In the genomic region with DNA sequence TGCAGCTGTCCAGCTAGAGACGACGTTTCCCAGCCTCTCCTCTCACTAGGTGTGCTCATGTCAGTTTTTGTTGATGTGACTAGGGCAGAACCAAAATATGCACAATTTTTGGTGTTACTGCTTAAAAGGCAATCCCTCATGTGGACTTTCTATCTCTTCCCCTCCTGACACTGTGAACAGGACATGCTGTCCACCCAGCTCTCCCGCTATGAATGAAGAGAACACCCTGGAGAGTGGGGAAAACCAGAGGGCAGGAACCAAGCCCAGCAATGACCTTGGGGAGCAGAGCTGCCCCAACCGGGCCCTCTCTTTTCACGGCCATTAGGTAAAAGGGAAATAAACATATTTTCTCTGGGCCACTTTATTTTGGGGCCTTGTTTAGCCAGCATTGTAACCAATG, we compare ENCODE assay signal across 25 cellular contexts. TPM values are rescaled to one million over a fixed set of nuclear protein-coding genes. Genes with fewer than 3 reads are reported as not detected.
A peak's percentile ranks its signal among the peaks of the same experiment; 100 is the strongest.
DNase-seq lines count a peak whose midpoint lies in the region; ATAC-seq, FAIRE-seq and TF ChIP-seq lines count a peak whose summit lies in the region.
"Had no signal": no experiment of that assay in that cellular context is flagged by ENCODE, and none has a peak within 500 bp of the region (broad histone marks: within the 10 kb centered on the region; RNA-seq: fewer than 3 reads in every experiment).

No MANE protein-coding gene starts in this region.

- POLR2A ChIA-PET in H1 (lab: Charles Lee; ENCODE audit: partially characterized antibody): no interaction called here

- no peaks in the 10 kb centered on the region for H4K20me1 ChIP-seq in H1 (replicated peaks in 1 of 2; ENCODE audit: control insufficient read depth in 1 of 2, insufficient read depth in 2 of 2, low read length in 2 of 2)
- H4K20me1 ChIP-seq: BLaER1 had no signal

- H3K23me2 ChIP-seq in H1 (ENCODE audit: low read depth, low read length): no peaks in the 10 kb centered on the region

- CTCF ChIA-PET in H1 (lab: Charles Lee; ENCODE audit: partially characterized antibody): interaction anchor here (0.8 kb wide), 1 partner anchor 13 kb away, joined by 5 read pairs; no protein-coding TSS in a partner anchor

- no peaks in the 10 kb centered on the region for H3K36me3 ChIP-seq in H1 (ENCODE audit: control insufficient read depth in 2 of 4, insufficient read depth in 4 of 4, low read length in 3 of 4)
- H3K36me3 ChIP-seq: BE2C, BLaER1 had no signal

- no peak overlapping the region for H2BK120ac ChIP-seq in H1 (replicated peaks; ENCODE audit: low read depth, low read length)

- H3K56ac ChIP-seq in H1 (replicated peaks; ENCODE audit: insufficient read length, low read depth, low read length): no peak overlapping the region

- no peak overlapping the region for H3K4me2 ChIP-seq in H1 (ENCODE audit: insufficient read depth in 1 of 2, low read depth in 2 of 2, low read length in 2 of 2)
- H3K4me2 ChIP-seq: BLaER1 had no signal

- H2BK20ac ChIP-seq in H1 (ENCODE audit: low read length): 0 out of 2 replicates have a peak overlapping the region, but pooled peaks have one; percentile 6

- no peak for TF ChIP-seq CTCF in H1 (IDR thresholded peaks at IDR 0.05; ENCODE audit: control extremely low read depth in 1 of 3, insufficient read depth in 1 of 3, low read depth in 1 of 3, low read length in 3 of 3)

- intact Hi-C loops in sciatic nerve (cut with DNase I): no loop called here

- TF ChIP-seq POLR2A in H1 (IDR thresholded peaks at IDR 0.05; ENCODE audit: control extremely low read depth in 1 of 2, low read depth in 2 of 2, low read length in 2 of 2): no peak

- H2AFZ ChIP-seq in H1 (ENCODE audit: low read length): no peak overlapping the region

- no peak overlapping the region for H2BK5ac ChIP-seq in H1 (ENCODE audit: low read depth, low read length)

- no peak overlapping the region for H4K5ac ChIP-seq in H1 (ENCODE audit: insufficient read length, low read depth, low read length)

- H3K4ac ChIP-seq in H1 (replicated peaks; ENCODE audit: insufficient read length, low read depth, low read length): no peak overlapping the region

- H3K23ac ChIP-seq in H1 (ENCODE audit: insufficient read length): no peak overlapping the region

- FAIRE-seq in H1 (lab: Jason Lieb, UNC): no peak
- FAIRE-seq: A204.1, GM12878, GM12892, GM18507, GM19239 had no signal

- H2BK15ac ChIP-seq in H1 (ENCODE audit: low read length): no peak overlapping the region

- H3K79me2 ChIP-seq in H1 (ENCODE audit: control insufficient read depth in 1 of 2, insufficient read depth in 2 of 2, low read length in 2 of 2): no peaks in the 10 kb centered on the region

- H3K27me3 ChIP-seq in H1 (replicated peaks in 1 of 4; ENCODE audit: control insufficient read depth in 3 of 4, extremely low read depth in 1 of 4, insufficient read depth in 3 of 4, low read length in 3 of 4): peaks cover 0 to 2% (median 0%) of the 10 kb centered on the region in 4 experiments; a peak in 1 of 7 replicates
- H3K27me3 ChIP-seq: BE2C, BLaER1 had no signal

- no peak overlapping the region for H2BK12ac ChIP-seq in H1 (ENCODE audit: low read depth, low read length)

- no peak overlapping the region for H3K27ac ChIP-seq in H1 (ENCODE audit: low read depth, low read length)
- H3K27ac ChIP-seq: BLaER1 had no signal

- TF ChIP-seq EP300 in H1 (IDR thresholded peaks at IDR 0.05; ENCODE audit: borderline replicate concordance in 1 of 2, low read depth in 2 of 2, low read length in 2 of 2): no peak

- DNase-seq in H1 (ENCODE audit: low read depth in 1 of 2, low spot score in 2 of 2) (no peak), sciatic nerve (ENCODE audit: low spot score) (no peak)
- DNase-seq in activated effector memory CD4-positive, alpha-beta T cell treated with Interleukin-2 at 50 U/mL for 16 hours: no peak
- no peak for DNase-seq in activated naive CD4-positive, alpha-beta T cell treated with anti-CD3 and anti-CD28 coated beads, Interleukin-2, amount 50 U/mL, for 16 hours
- DNase-seq: 8988T; ACHN; BE2C; CD4-positive, alpha-beta memory T cell; CD4-positive, CD25-positive, alpha-beta regulatory T cell; CD8-positive, alpha-beta memory T cell; COR-L47; DMS 273 treated with DMSO at 0.1 percent for 48 hours; DMS153; DMS53; DMS79; DND-41; EL; GDM1 had no signal

- no peak overlapping the region for H3K18ac ChIP-seq in H1 (ENCODE audit: extremely low read depth, low read length)

- no peak overlapping the region for H4K91ac ChIP-seq in H1 (replicated peaks; ENCODE audit: insufficient read length, low read length)

- ATAC-seq in sciatic nerve (peak; percentile 78), GM18511 (IDR thresholded peaks at IDR 0.05; ENCODE audit: unreplicated experiment) (no peak)
- ATAC-seq: GM12878 had no signal

- no peak overlapping the region for H4K8ac ChIP-seq in H1 (ENCODE audit: extremely low read depth, insufficient read depth, low read length)

- no peaks in the 10 kb centered on the region for H3K9me3 ChIP-seq in H1 (ENCODE audit: insufficient read depth in 2 of 2, low read depth in 1 of 2, low read length in 1 of 2)
- H3K9me3 ChIP-seq: BE2C, BLaER1 had no signal

- 80% methylated on average over 5 of the region's 5 CpGs; no CpG with 5 or more reads in 1 of the 2 experiments for WGBS in H1 (ENCODE audit: extremely low coverage in 1 of 2, insufficient coverage in 1 of 2, insufficient read length in 1 of 2, insufficient replicate concordance in 2 of 2, low coverage in 1 of 2, low lambda C conversion rate in 2 of 2, missing lambda C conversion rate in 1 of 2), 2 experiments

- H2AK5ac ChIP-seq in H1 (ENCODE audit: low read depth, low read length): no peak overlapping the region

- no peaks in the 10 kb centered on the region; a peak in 1 of 7 replicates for H3K4me1 ChIP-seq in H1 (replicated peaks in 1 of 4; ENCODE audit: control insufficient read depth in 3 of 4, insufficient read depth in 4 of 4, low read length in 3 of 4)
- H3K4me1 ChIP-seq: BLaER1 had no signal

- no peak overlapping the region for H3K4me3 ChIP-seq in H1 (ENCODE audit: extremely low read depth in 1 of 4, insufficient read depth in 2 of 4, low read depth in 3 of 4, low read length in 4 of 4)
- H3K4me3 ChIP-seq: BLaER1, GM12878 had no signal

- H3K79me1 ChIP-seq in H1 (ENCODE audit: low read depth, low read length): no peaks in the 10 kb centered on the region

- TF ChIP-seq RAD21 in H1 (IDR thresholded peaks at IDR 0.05 in 1 of 2, conservative IDR thresholded peaks at IDR 0.05 in 1 of 2; ENCODE audit: low read depth in 2 of 2, low read length in 2 of 2): no peak

- no peak overlapping the region for H3K9ac ChIP-seq in H1 (replicated peaks in 1 of 4; ENCODE audit: extremely low read depth in 1 of 4, low read depth in 3 of 4, low read length in 3 of 4)
- H3K9ac ChIP-seq: BLaER1 had no signal

- no peak overlapping the region for H3K14ac ChIP-seq in H1 (ENCODE audit: insufficient read length)

TF ChIP-seq in H1, 55 proteins besides CTCF, POLR2A, EP300 and RAD21:
- TF ChIP-seq, protein P1, sequence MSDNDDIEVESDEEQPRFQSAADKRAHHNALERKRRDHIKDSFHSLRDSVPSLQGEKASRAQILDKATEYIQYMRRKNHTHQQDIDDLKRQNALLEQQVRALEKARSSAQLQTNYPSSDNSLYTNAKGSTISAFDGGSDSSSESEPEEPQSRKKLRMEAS (IDR thresholded peaks at IDR 0.05): no peak
- TF ChIP-seq SIX5 (IDR thresholded peaks at IDR 0.05; ENCODE audit: low read depth, low read length) (no peak), EZH2 (IDR thresholded peaks at IDR 0.05; ENCODE audit: low read depth, low read length, severe bottlenecking) (no peak), CBX8 (IDR thresholded peaks at IDR 0.05; ENCODE audit: borderline replicate concordance, low read depth, low read length) (no peak), CBX5 (IDR thresholded peaks at IDR 0.05; ENCODE audit: low read depth, low read length) (no peak), KDM4A (IDR thresholded peaks at IDR 0.05; ENCODE audit: low read depth, low read length, severe bottlenecking) (no peak), KDM1A (IDR thresholded peaks at IDR 0.05; ENCODE audit: borderline replicate concordance, low read length) (no peak), SAP30 (IDR thresholded peaks at IDR 0.05; ENCODE audit: insufficient read depth, insufficient replicate concordance, low read length) (no peak), SP2 (IDR thresholded peaks at IDR 0.05; ENCODE audit: low read length) (no peak)
- TF ChIP-seq, protein P2, sequence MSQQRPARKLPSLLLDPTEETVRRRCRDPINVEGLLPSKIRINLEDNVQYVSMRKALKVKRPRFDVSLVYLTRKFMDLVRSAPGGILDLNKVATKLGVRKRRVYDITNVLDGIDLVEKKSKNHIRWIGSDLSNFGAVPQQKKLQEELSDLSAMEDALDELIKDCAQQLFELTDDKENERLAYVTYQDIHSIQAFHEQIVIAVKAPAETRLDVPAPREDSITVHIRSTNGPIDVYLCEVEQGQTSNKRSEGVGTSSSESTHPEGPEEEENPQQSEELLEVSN (IDR thresholded peaks at IDR 0.05): no peak

RNA-seq across cellular contexts. Expression of a gene that starts 46.7 kb away (rescaled TPM):
- total RNA-seq in H1 (2021; fragmentation: NEBNext Ultra II Directional; extraction: Animal tissue kit (Norgen Biotek cat#: 25700)): 7.4 and 8.0 TPM in 2 replicates
- 7.4 and 10.9 TPM in 2 replicates for polyA plus RNA-seq in H1 (2011; rRNA removed)
- polyA plus RNA-seq in H1 (2011; cell fraction: cytosol; rRNA removed): 7.7 TPM
- polyA plus RNA-seq in H1 (2011; cell fraction: nucleus; rRNA removed): 15.0 TPM
- polyA plus RNA-seq in H1 (2012, experiment 1 of 2): 4.2 to 6.0 TPM (median 4.9 TPM) in 4 replicates
- 4.4 TPM for polyA plus RNA-seq in H1 (2012, experiment 2 of 2)
- polyA plus RNA-seq in H1 (2013, experiment 1 of 2): 7.4 TPM
- 6.9 TPM for polyA plus RNA-seq in H1 (2013, experiment 2 of 2)
- 7.0 and 7.4 TPM in 2 replicates for polyA minus RNA-seq in H1 (2011; rRNA and poly(A)+ RNA removed)
- polyA minus RNA-seq in H1 (2011; cell fraction: cytosol; rRNA and poly(A)+ RNA removed): 4.3 TPM
- 8.0 TPM for polyA minus RNA-seq in H1 (2011; cell fraction: nucleus; rRNA and poly(A)+ RNA removed)
- total RNA-seq in sciatic nerve: 16.3 TPM
